Comparison of ENCODE assay signal across 25 cellular contexts in genomic region chr17:29169806-29170591, GRCh38. TPM values are rescaled to one million over a fixed set of nuclear protein-coding genes. Genes with fewer than 3 reads are reported as not detected.
DNase-seq lines count a peak whose midpoint lies in the region; ATAC-seq, FAIRE-seq and TF ChIP-seq lines count a peak whose summit lies in the region.
"Had no signal": no experiment of that assay in that cellular context is flagged by ENCODE, and none has a peak within 500 bp of the region (broad histone marks: within the 10 kb centered on the region; RNA-seq: fewer than 3 reads in every experiment).

No MANE protein-coding gene starts in this region.

- H3K4me2 ChIP-seq in HepG2 (ENCODE audit: low read depth, low read length) (peak overlapping the region; percentile 70), osteoblast (ENCODE audit: insufficient read depth, low read length) (no peak overlapping the region)
- H3K4me2 ChIP-seq: BLaER1 had no signal

- no TSS peak for BruUV-seq in HepG2 (replicated peaks; lab: Mats Ljungman, UMichigan)

- H3K79me2 ChIP-seq in HepG2 (ENCODE audit: insufficient read depth, low read length), result peaks cover 60% of the 10 kb centered on the region
- H3K79me2 ChIP-seq in osteoblast (ENCODE audit: insufficient read depth, low read length), result no peaks in the 10 kb centered on the region

- TF ChIP-seq POLR2A in adrenal gland (IDR thresholded peaks at IDR 0.05) (no peak), HepG2 (IDR thresholded peaks at IDR 0.05; ENCODE audit: insufficient read depth in 1 of 2, low read depth in 2 of 2, low read length in 2 of 2) (peak in 1 of 2 experiments; percentile 39; a peak in 2 of 4 replicates)

- intact Hi-C loops in adrenal gland (cut with DNase I), result no loop called here
- intact Hi-C loops in HepG2 (cut with micrococcal nuclease; ENCODE audit: unreplicated experiment), result no loop called here
- intact Hi-C loops in psoas muscle (cut with DNase I), result no loop called here
- intact Hi-C loops in head of caudate nucleus (cut with DNase I), result no loop called here

- FAIRE-seq in HepG2 (lab: Jason Lieb, UNC), result no peak
- FAIRE-seq: D721Med, GM18507, HTR-8/SVneo had no signal

- H3K9ac ChIP-seq in HepG2 (ENCODE audit: insufficient read depth, low read depth, low read length), result peak overlapping the region; percentile 57
- H3K9ac ChIP-seq: BLaER1 had no signal

- WGBS in adrenal gland, 4 donors, result 59 to 72% (median 66%) methylated on average over 9 of the region's 9 CpGs
- WGBS in HepG2 (ENCODE audit: low lambda C conversion rate), result 47% methylated on average over 6 of the region's 9 CpGs
- WGBS in psoas muscle, 3 donors, result 91 to 95% (median 92%) methylated on average over 9 of the region's 9 CpGs

- POLR2A ChIA-PET in HepG2 (lab: Yijun Ruan, JAX), result interaction anchor here (0.9 to 1.4 kb wide), 4 partner anchors 9 to 21 kb away, joined by 4 to 14 read pairs (median 5); partner anchors contain the start of gene MYO18A

- CTCF ChIA-PET in HepG2 (lab: Yijun Ruan, JAX; ENCODE audit: low intra/inter-chr PET ratio, low total read pairs), result no interaction called here

- peak overlapping the region in 2 of 5 donors; percentile 37 to 38 for H3K27ac ChIP-seq in adrenal gland
- H3K27ac ChIP-seq in HepG2 (ENCODE audit: extremely low read length, insufficient read depth, low read length), result peak overlapping the region; percentile 67
- H3K27ac ChIP-seq in osteoblast (ENCODE audit: low read depth, low read length), result no peak overlapping the region
- no peak overlapping the region for H3K27ac ChIP-seq in psoas muscle
- H3K27ac ChIP-seq: BLaER1 had no signal

- H3K4me3 ChIP-seq in adrenal gland, result no peak overlapping the region
- peak overlapping the region in 1 of 3 experiments; percentile 45; a peak in 1 of 6 replicates for H3K4me3 ChIP-seq in HepG2 (replicated peaks in 1 of 3; ENCODE audit: insufficient read depth in 1 of 3, low read depth in 2 of 3, low read length in 3 of 3)
- H3K4me3 ChIP-seq in osteoblast (ENCODE audit: insufficient read depth, low read length), result no peak overlapping the region
- H3K4me3 ChIP-seq in psoas muscle, result no peak overlapping the region
- H3K4me3 ChIP-seq: BLaER1, HAP-1, MG63 had no signal

- peaks cover 13 to 24% of the 10 kb centered on the region in 2 donors for H3K4me1 ChIP-seq in adrenal gland (replicated peaks in 1 of 2)
- peaks cover 58% of the 10 kb centered on the region for H3K4me1 ChIP-seq in HepG2 (ENCODE audit: insufficient read depth, low read length)
- peaks cover 12% of the 10 kb centered on the region for H3K4me1 ChIP-seq in osteoblast (ENCODE audit: insufficient read depth, low read length)
- peaks cover 6% of the 10 kb centered on the region for H3K4me1 ChIP-seq in psoas muscle
- H3K4me1 ChIP-seq: HAP-1 had no signal

- no peak for TF ChIP-seq CTCF in adrenal gland (IDR thresholded peaks at IDR 0.05)
- TF ChIP-seq CTCF in HepG2 (CRISPR knock-in tag; IDR thresholded peaks at IDR 0.05), result no peak
- TF ChIP-seq CTCF in osteoblast (IDR thresholded peaks at IDR 0.05; ENCODE audit: extremely low read depth, low read depth, low read length), result no peak
- no peak for TF ChIP-seq CTCF in psoas muscle (IDR thresholded peaks at IDR 0.05)

- H3K9me3 ChIP-seq in adrenal gland (replicated peaks in 1 of 3) (no peaks in the 10 kb centered on the region), HepG2 (ENCODE audit: low read length) (no peaks in the 10 kb centered on the region), osteoblast (ENCODE audit: low read depth, low read length) (no peaks in the 10 kb centered on the region), psoas muscle (no peaks in the 10 kb centered on the region)
- H3K9me3 ChIP-seq: BLaER1, HAP-1, MG63 had no signal

- DNase-seq in D341Med (ENCODE audit: low spot score) (peak; percentile 28), adrenal gland (peak in 4 of 7 donors; percentile 47 to 67 (median 60)), HepG2 (ENCODE audit: low spot score) (no peak), osteoblast (ENCODE audit: insufficient read length, low spot score, missing footprints) (peak; percentile 53), psoas muscle (no peak), head of caudate nucleus (no peak)
- DNase-seq: CD4-positive, CD25-positive, alpha-beta regulatory T cell; GOT3; HFFc6; KG1; MG63; NCI-H1105 treated with DMSO at 0.1 percent for 48 hours; NCI-H146; NCI-H2081; NCI-H2227 treated with DMSO at 0.1 percent for 48 hours; NCI-H510A; NCI-H69 had no signal

- peak in 1 of 2 experiments; percentile 45; a peak in 1 of 4 replicates for TF ChIP-seq EP300 in HepG2 (IDR thresholded peaks at IDR 0.05; ENCODE audit: low read depth in 2 of 2, low read length in 2 of 2)
- no peak for TF ChIP-seq EP300 in HepG2 (CRISPR knock-in tag; IDR thresholded peaks at IDR 0.05; ENCODE audit: borderline replicate concordance)

- H3K36me3 ChIP-seq in adrenal gland (replicated peaks in 1 of 2), result peaks cover 0 to 13% of the 10 kb centered on the region in 2 donors
- H3K36me3 ChIP-seq in HepG2 (replicated peaks in 1 of 2; ENCODE audit: control insufficient read depth in 1 of 2, insufficient read depth in 2 of 2, low read length in 2 of 2), result peaks cover 13 to 21% of the 10 kb centered on the region in 2 experiments; a peak in 4 of 5 replicates
- H3K36me3 ChIP-seq in osteoblast (ENCODE audit: insufficient read depth, low read length), result peaks cover 13% of the 10 kb centered on the region
- peaks cover 0 to 16% of the 10 kb centered on the region in 2 donors for H3K36me3 ChIP-seq in psoas muscle (ENCODE audit: insufficient read depth in 1 of 2, low read depth in 1 of 2)
- H3K36me3 ChIP-seq: HAP-1 had no signal

- H3K27me3 ChIP-seq in adrenal gland (no peaks in the 10 kb centered on the region), HepG2 (ENCODE audit: control insufficient read depth in 1 of 2, insufficient read depth in 2 of 2, low read length in 2 of 2) (no peaks in the 10 kb centered on the region), osteoblast (ENCODE audit: insufficient read depth, low read length) (no peaks in the 10 kb centered on the region), psoas muscle (ENCODE audit: insufficient read depth in 3 of 3, low read length in 2 of 3) (no peaks in the 10 kb centered on the region)
- H3K27me3 ChIP-seq: BLaER1, MG63 had no signal

- TF ChIP-seq RAD21 in HepG2 (CRISPR knock-in tag; IDR thresholded peaks at IDR 0.05), result no peak; the same call in 1 of the 2 replicates

- ATAC-seq in HepG2, result peak; percentile 83
- ATAC-seq in psoas muscle, result no peak
- no peak for ATAC-seq in HG03045 (IDR thresholded peaks at IDR 0.05; ENCODE audit: unreplicated experiment)
- ATAC-seq in GM18861 (IDR thresholded peaks at IDR 0.05; ENCODE audit: unreplicated experiment), result no peak
- ATAC-seq: SK-N-SH treated with all-trans-retinoic acid at 6 μM for 48 hours had no signal

- in situ Hi-C loops in HepG2 (cut with HindIII; ENCODE audit: extremely low pct_ligation_motif_present, low pct_unique_long_range_greater_than_20kb), result no loop called here

- H2AFZ ChIP-seq in HepG2 (ENCODE audit: low read length) (no peak overlapping the region), osteoblast (ENCODE audit: low read length) (no peak overlapping the region)

- H4K20me1 ChIP-seq in HepG2 (ENCODE audit: insufficient read depth, low read length) (peaks cover 7% of the 10 kb centered on the region; the same call in 1 of the 2 replicates), osteoblast (ENCODE audit: insufficient read depth, low read length) (peaks cover 27% of the 10 kb centered on the region)

TF ChIP-seq in HepG2, 621 proteins besides CTCF, POLR2A, EP300 and RAD21 (continues in another document):
- no peak for TF ChIP-seq ZNF513 (CRISPR knock-in tag; conservative IDR thresholded peaks at IDR 0.05)
- peak; percentile 88 for TF ChIP-seq HNF4G (IDR thresholded peaks at IDR 0.05; ENCODE audit: borderline replicate concordance, low read depth, low read length)
- peak; percentile 83; the same call in 1 of the 2 replicates for TF ChIP-seq HNF4G (CRISPR knock-in tag; IDR thresholded peaks at IDR 0.05; ENCODE audit: borderline replicate concordance, low read depth)

RNA-seq across cellular contexts. Expression of gene MYO18A, which starts 10.2 kb away (rescaled TPM):
- 10 to 100 TPM; 27.0 to 59.0 (median 40.9) TPM for total RNA-seq in adrenal gland
- 10 to 100 TPM; 24.7 to 95.6 (median 42.3) TPM for polyA plus RNA-seq in adrenal gland
- 21.2 and 24.8 TPM in 2 replicates for total RNA-seq in HepG2 (2016; rRNA removed; fragmentation: Illumina TruSeq; extraction: Trizol)
- 4.9 and 7.5 TPM in 2 replicates for total RNA-seq in HepG2 (2016; cell fraction: cytosol; rRNA removed; fragmentation: Illumina TruSeq; extraction: Trizol; ENCODE audit: low read depth)
- 16.3 and 25.6 TPM in 2 replicates for total RNA-seq in HepG2 (2016; cell fraction: insoluble cytoplasmic fraction; rRNA removed; fragmentation: Illumina TruSeq; extraction: Trizol)
- total RNA-seq in HepG2 (2016; cell fraction: membrane; rRNA removed; fragmentation: Illumina TruSeq; extraction: Trizol), result 5.8 and 6.0 TPM in 2 replicates
- 24.8 and 30.3 TPM in 2 replicates for total RNA-seq in HepG2 (2016; cell fraction: nucleus; rRNA removed; fragmentation: Illumina TruSeq; extraction: Trizol)
- 16.8 and 23.2 TPM in 2 replicates for polyA plus RNA-seq in HepG2 (2011; rRNA removed)
- 8.3 and 9.6 TPM in 2 replicates for polyA plus RNA-seq in HepG2 (2011; cell fraction: cytosol; rRNA removed)
- 155 and 159 TPM in 2 replicates for polyA plus RNA-seq in HepG2 (2011; cell fraction: nucleus; rRNA removed)
- polyA plus RNA-seq in HepG2 (2012), result 42.0 and 44.5 TPM in 2 replicates
- 0.96 and 1.4 TPM in 2 replicates for polyA plus RNA-seq in HepG2 (2016; cell fraction: cytosol; fragmentation: Illumina TruSeq; extraction: Trizol; ENCODE audit: low read depth)
- 16.0 and 20.4 TPM in 2 replicates for polyA plus RNA-seq in HepG2 (2016; cell fraction: insoluble cytoplasmic fraction; fragmentation: Illumina TruSeq; extraction: Trizol; ENCODE audit: low read depth)
- polyA plus RNA-seq in HepG2 (2016; cell fraction: membrane; fragmentation: Illumina TruSeq; extraction: Trizol; ENCODE audit: low read depth), result 2.4 and 3.0 TPM in 2 replicates
- 72.8 and 77.7 TPM in 2 replicates for polyA plus RNA-seq in HepG2 (2016; cell fraction: nucleus; fragmentation: Illumina TruSeq; extraction: Trizol; ENCODE audit: insufficient read depth, low read depth)
- polyA minus RNA-seq in HepG2 (2011; rRNA and poly(A)+ RNA removed; ENCODE audit: low replicate concordance), result 39.4 and 67.1 TPM in 2 replicates
- polyA minus RNA-seq in HepG2 (2011; cell fraction: cytosol; rRNA and poly(A)+ RNA removed), result 13.7 and 17.4 TPM in 2 replicates
- polyA minus RNA-seq in HepG2 (2011; cell fraction: nucleus; rRNA and poly(A)+ RNA removed), result 65.8 and 83.4 TPM in 2 replicates
- 28.6 and 39.8 TPM in 2 replicates for total RNA-seq in osteoblast
- total RNA-seq in psoas muscle, result 1,000 to 10,000 TPM in 2 of 4 donors, 100 to 1,000 TPM in 2; 770 to 1,274 (median 938) TPM
- 100 to 1,000 TPM; 142 to 538 (median 318) TPM for polyA plus RNA-seq in psoas muscle

Comparison
In these comparisons a context has a peak if more than half of its experiments do, and no peak if none do; other contexts are left out.
1. DNase-seq: peak in D341Med (single experiment), adrenal gland (4 of 7) and osteoblast (single experiment); none in HepG2 (single experiment), psoas muscle (0 of 2) and head of caudate nucleus (0 of 42).
2. RNA of gene MYO18A, which starts 10.2 kb away (total RNA-seq): 770 to 1,274 TPM in psoas muscle; 27.0 to 59.0 TPM in adrenal gland, 28.6 to 39.8 TPM in osteoblast and 4.9 to 30.3 TPM in HepG2; every median in the first group is over 10 times any median in the second.